Comparison of ENCODE assay signal across 9 cellular contexts in genomic region chr5:95285406-95285761, GRCh38. TPM values are rescaled to one million over a fixed set of nuclear protein-coding genes. Genes with fewer than 3 reads are reported as not detected.
A peak's percentile ranks its signal among the peaks of the same experiment; 100 is the strongest.
DNase-seq lines count a peak whose midpoint lies in the region; ATAC-seq, FAIRE-seq and TF ChIP-seq lines count a peak whose summit lies in the region.
"Had no signal": no experiment of that assay in that cellular context is flagged by ENCODE, and none has a peak within 500 bp of the region (broad histone marks: within the 10 kb centered on the region; RNA-seq: fewer than 3 reads in every experiment).

No MANE protein-coding gene starts in this region.

- no peak for FAIRE-seq in kidney (lab: Jason Lieb, UNC)

- H3K36me3 ChIP-seq in kidney (ENCODE audit: control insufficient read depth in 1 of 2, insufficient read depth in 2 of 2, low read length in 2 of 2) = no peaks in the 10 kb centered on the region

- H3K27ac ChIP-seq in kidney (ENCODE audit: low read depth in 2 of 2, low read length in 2 of 2) (no peak overlapping the region), temporal lobe (ENCODE audit: low read depth, low read length) (peak overlapping the region; percentile 17)

- CTCF ChIA-PET in activated CD8-positive, alpha-beta T cell treated with anti-CD3 and anti-CD28 coated beads, Interleukin-2, amount 10 ng/mL, durations not matched to agents 7 days and 5 days (lab: Charles Lee) = no interaction called here

- intact Hi-C loops in kidney (cut with DNase I) = no loop called here

- no peaks in the 10 kb centered on the region for H3K9me3 Mint-ChIP-seq in activated T-cell treated with anti-CD3 and anti-CD28 coated beads, Interleukin-2, amount 50 U/mL, for 72 hours
- H3K9me3 Mint-ChIP-seq in activated CD8-positive, alpha-beta T cell treated with anti-CD3 and anti-CD28 coated beads, Interleukin-2, amount 10 ng/mL, durations not matched to agents 7 days and 5 days (ENCODE audit: insufficient read depth) = no peaks in the 10 kb centered on the region

- no peaks in the 10 kb centered on the region for H3K9me3 ChIP-seq in kidney (ENCODE audit: control insufficient read depth in 1 of 2, low read length in 2 of 2)

- H3K36me3 Mint-ChIP-seq in activated T-cell treated with anti-CD3 and anti-CD28 coated beads, Interleukin-2, amount 50 U/mL, for 72 hours (ENCODE audit: insufficient read depth in 2 of 2) = peaks cover 0 to 1% of the 10 kb centered on the region in 2 donors
- no peaks in the 10 kb centered on the region for H3K36me3 Mint-ChIP-seq in activated CD8-positive, alpha-beta T cell treated with anti-CD3 and anti-CD28 coated beads, Interleukin-2, amount 10 ng/mL, durations not matched to agents 7 days and 5 days (ENCODE audit: low read depth)

- H3K27ac Mint-ChIP-seq in activated T-cell treated with anti-CD3 and anti-CD28 coated beads, Interleukin-2, amount 50 U/mL, for 72 hours = no peak overlapping the region
- H3K27ac Mint-ChIP-seq in activated CD8-positive, alpha-beta T cell treated with anti-CD3 and anti-CD28 coated beads, Interleukin-2, amount 10 ng/mL, durations not matched to agents 7 days and 5 days = no peak overlapping the region

- peak overlapping the region; percentile 78 to 79 for H3K4me3 Mint-ChIP-seq in activated T-cell treated with anti-CD3 and anti-CD28 coated beads, Interleukin-2, amount 50 U/mL, for 72 hours
- H3K4me3 Mint-ChIP-seq in activated CD8-positive, alpha-beta T cell treated with anti-CD3 and anti-CD28 coated beads, Interleukin-2, amount 10 ng/mL, durations not matched to agents 7 days and 5 days = peak overlapping the region; percentile 44

- H3K27me3 Mint-ChIP-seq in activated T-cell treated with anti-CD3 and anti-CD28 coated beads, Interleukin-2, amount 50 U/mL, for 72 hours (ENCODE audit: low read depth) = peaks cover 67% of the 10 kb centered on the region
- peaks cover 48% of the 10 kb centered on the region for H3K27me3 Mint-ChIP-seq in activated CD8-positive, alpha-beta T cell treated with anti-CD3 and anti-CD28 coated beads, Interleukin-2, amount 10 ng/mL, durations not matched to agents 7 days and 5 days (ENCODE audit: low read depth)

- peaks cover 12% of the 10 kb centered on the region for H3K4me1 Mint-ChIP-seq in activated T-cell treated with anti-CD3 and anti-CD28 coated beads, Interleukin-2, amount 50 U/mL, for 72 hours (ENCODE audit: low read depth)
- peaks cover 12% of the 10 kb centered on the region for H3K4me1 Mint-ChIP-seq in activated CD8-positive, alpha-beta T cell treated with anti-CD3 and anti-CD28 coated beads, Interleukin-2, amount 10 ng/mL, durations not matched to agents 7 days and 5 days (ENCODE audit: low read depth)

- H3K4me3 ChIP-seq in kidney (ENCODE audit: low read length in 2 of 2) = peak overlapping the region; percentile 53 to 60

- no peak overlapping the region for H3K9ac ChIP-seq in kidney (ENCODE audit: low read length in 2 of 2)

- H3K4me1 ChIP-seq in kidney (ENCODE audit: control insufficient read depth in 1 of 2, insufficient read depth in 1 of 2, low read depth in 1 of 2, low read length in 2 of 2) = peaks cover 4 to 5% of the 10 kb centered on the region in 2 donors

- POLR2A ChIA-PET in activated CD8-positive, alpha-beta T cell treated with anti-CD3 and anti-CD28 coated beads, Interleukin-2, amount 10 ng/mL, durations not matched to agents 7 days and 5 days (lab: Charles Lee) = no interaction called here

- TF ChIP-seq CTCF in kidney (IDR thresholded peaks at IDR 0.05; ENCODE audit: borderline replicate concordance, extremely low read depth, insufficient read depth) = no peak

- peak; percentile 8 to 12 for DNase-seq in activated T-cell treated with anti-CD3 and anti-CD28 coated beads, Interleukin-2, amount 50 U/mL, for 72 hours
- DNase-seq in activated T-cell treated with anti-CD3 and anti-CD28 coated beads, Interleukin-2, amount 50 U/mL, for 1 hour = no peak
- no peak for DNase-seq in activated CD8-positive, alpha-beta T cell treated with anti-CD3 and anti-CD28 coated beads, Interleukin-2, amount 10 ng/mL, durations not matched to agents 7 days and 5 days
- no peak for DNase-seq in kidney
- DNase-seq in NCI-H2171 (lab: John Stamatoyannopoulos, UW) = no peak
- no peak for DNase-seq in activated gamma-delta T cell treated with Interleukin-2 at 50 U/mL for 16 hours
- DNase-seq: effector CD4-positive, alpha-beta T cell had no signal

- peak; percentile 27 to 35 for ATAC-seq in activated T-cell treated with anti-CD3 and anti-CD28 coated beads, Interleukin-2, amount 50 U/mL, for 72 hours (replicated peaks in 1 of 2)
- ATAC-seq in activated CD8-positive, alpha-beta T cell treated with anti-CD3 and anti-CD28 coated beads, Interleukin-2, amount 10 ng/mL, durations not matched to agents 7 days and 5 days = no peak
- no peak for ATAC-seq in GM21381 (IDR thresholded peaks at IDR 0.05; ENCODE audit: unreplicated experiment)

RNA-seq across cellular contexts. Expression of gene MCTP1, which starts 0.5 kb away (rescaled TPM):
- total RNA-seq in activated T-cell treated with anti-CD3 and anti-CD28 coated beads, Interleukin-2, amount 50 U/mL, for 72 hours = 1 to 10 TPM in 1 of 2 donors, under 1 TPM in 1; 0.28 to 1.2 TPM
- under 1 TPM in 1 of 2 experiments, not detected in 1; 0.42 TPM for total RNA-seq in activated CD8-positive, alpha-beta T cell treated with anti-CD3 and anti-CD28 coated beads, Interleukin-2, amount 10 ng/mL, durations not matched to agents 7 days and 5 days
- total RNA-seq in kidney (19.3 TPM), temporal lobe (54.1 TPM)
- 1.4 TPM for polyA plus RNA-seq in kidney (ENCODE audit: insufficient read depth, low read depth, low replicate concordance)

Comparison
In these comparisons a context has a peak if more than half of its experiments do, and no peak if none do; other contexts are left out.
1. DNase-seq: peak in activated T-cell treated with anti-CD3 and anti-CD28 coated beads, Interleukin-2, amount 50 U/mL, for 72 hours (2 of 2); none in activated T-cell treated with anti-CD3 and anti-CD28 coated beads, Interleukin-2, amount 50 U/mL, for 1 hour (single experiment), activated CD8-positive, alpha-beta T cell treated with anti-CD3 and anti-CD28 coated beads, Interleukin-2, amount 10 ng/mL, durations not matched to agents 7 days and 5 days (single experiment), kidney (single experiment), NCI-H2171 (single experiment) and activated gamma-delta T cell treated with Interleukin-2 at 50 U/mL for 16 hours (single experiment).
2. ATAC-seq: peak in activated T-cell treated with anti-CD3 and anti-CD28 coated beads, Interleukin-2, amount 50 U/mL, for 72 hours (2 of 2); none in activated CD8-positive, alpha-beta T cell treated with anti-CD3 and anti-CD28 coated beads, Interleukin-2, amount 10 ng/mL, durations not matched to agents 7 days and 5 days (single experiment) and GM21381 (single experiment).